ENCODE assay signal across 8 cellular contexts in the genomic region with DNA sequence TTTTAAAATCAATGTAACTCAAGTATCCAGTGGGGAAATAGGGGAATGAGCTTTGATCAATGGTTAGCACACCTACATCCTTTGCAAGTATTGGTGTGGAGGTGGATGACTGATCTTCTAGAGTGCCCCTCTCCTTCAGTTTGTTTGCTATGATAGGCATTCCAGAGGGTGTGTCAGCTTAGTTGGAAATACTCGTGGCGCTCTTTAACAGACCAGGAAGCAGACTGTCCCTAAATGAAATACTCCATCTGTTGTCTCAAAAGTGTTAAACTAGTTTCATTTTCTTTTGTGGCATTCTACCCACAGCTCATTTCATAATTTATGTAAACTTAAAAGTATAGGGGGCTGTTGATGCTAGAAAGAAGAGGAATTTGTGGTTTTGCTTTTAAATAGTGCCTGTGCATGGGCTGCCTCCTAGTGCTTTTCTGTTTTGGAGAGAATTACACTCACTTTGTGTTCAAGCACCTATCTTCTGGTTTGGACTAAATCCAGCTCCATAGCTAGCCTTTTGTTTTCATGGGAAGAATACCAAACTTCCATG.
DNase-seq lines count a peak whose midpoint lies in the region; ATAC-seq lines count a peak whose summit lies in the region.

No MANE protein-coding gene starts in this region.

- peak; percentile 82 for ATAC-seq in GM21825 (IDR thresholded peaks at IDR 0.05; ENCODE audit: unreplicated experiment)

- DNase-seq in DMS53 (lab: John Stamatoyannopoulos, UW) (peak; percentile 39), DMS53 treated with DMSO at 0.1 percent for 48 hours (lab: John Stamatoyannopoulos, UW; ENCODE audit: unreplicated experiment) (no peak), LoVo (ENCODE audit: low spot score) (peak; percentile 75), astrocyte of the hippocampus (ENCODE audit: low read depth, low spot score) (peak; percentile 82), left kidney (ENCODE audit: low read depth, low spot score) (peak; percentile 61), UCSD-AML1 (lab: John Stamatoyannopoulos, UW; ENCODE audit: unreplicated experiment) (no peak), NCI-H1694 (lab: John Stamatoyannopoulos, UW) (no peak)

Comparison
In these comparisons a context has a peak if more than half of its experiments do, and no peak if none do; other contexts are left out.
1. DNase-seq: peak in DMS53 (single experiment), LoVo (single experiment), astrocyte of the hippocampus (single experiment) and left kidney (single experiment); none in DMS53 treated with DMSO at 0.1 percent for 48 hours (single experiment), UCSD-AML1 (single experiment) and NCI-H1694 (single experiment).